17 cellular contexts compared by ENCODE assay signal in genomic region chr5:2741946-2742345, GRCh38. TPM values are rescaled to one million over a fixed set of nuclear protein-coding genes. Genes with fewer than 3 reads are reported as not detected.
"Had no signal": no experiment of that assay in that cellular context is flagged by ENCODE, and none has a peak within 500 bp of the region (broad histone marks: within the 10 kb centered on the region; RNA-seq: fewer than 3 reads in every experiment).

No MANE protein-coding gene starts in this region.

- H3K4me1 ChIP-seq: psoas muscle, testis had no signal

- H3K4me3 Mint-ChIP-seq: activated CD4-positive, alpha-beta T cell treated with anti-CD3 and anti-CD28 coated beads, Interleukin-2, amount 10 ng/mL, durations not matched to agents 7 days and 5 days; activated naive CD8-positive, alpha-beta T cell treated with anti-CD3 and anti-CD28 coated beads, Interleukin-2, amount 10 ng/mL, durations not matched to agents 7 days and 5 days; activated T-helper 1 cell treated with anti-CD3 and anti-CD28 coated beads, Interleukin-12 subunit alpha, Interleukin-12 subunit beta, Interleukin-2, Interleukin-4 antibody, amounts not matched to agents 30 ng/mL and 10 ng/mL and 1 ng/mL, durations not matched to agents 14 hours and 24 hours and 36 hours; dendritic cell treated with granulocyte-macrophage colony-stimulating factor and Interleukin-4, amounts not matched to agents 40 ng/mL and 50 ng/mL, for 4 days; stimulated activated naive CD8-positive, alpha-beta T cell treated with anti-CD3 and anti-CD28 coated beads, Interleukin-15, Interleukin-2, amounts not matched to agents 100 ng/mL and 50 ng/mL, for 24 hours had no signal

- H3K36me3 Mint-ChIP-seq: activated naive CD8-positive, alpha-beta T cell treated with anti-CD3 and anti-CD28 coated beads, Interleukin-2, amount 10 ng/mL, durations not matched to agents 7 days and 5 days had no signal

- H3K9me3 ChIP-seq: psoas muscle, testis had no signal

- FAIRE-seq: endometrium had no signal

- DNase-seq: activated CD4-positive, alpha-beta T cell treated with anti-CD3 and anti-CD28 coated beads, Interleukin-2, amount 10 ng/mL, durations not matched to agents 7 days and 5 days; activated CD4-positive, CD25-positive, alpha-beta regulatory T cell; activated CD8-positive, alpha-beta memory T cell treated with anti-CD3 and anti-CD28 coated beads for 24 hours; activated naive CD4-positive, alpha-beta T cell; activated naive CD8-positive, alpha-beta T cell treated with anti-CD3 and anti-CD28 coated beads, Interleukin-2, amount 10 ng/mL, durations not matched to agents 7 days and 5 days; anterior cingulate cortex; hypothalamus; midbrain; psoas muscle; T-helper 2 cell; testis had no signal

- H3K27me3 ChIP-seq: testis had no signal

- H3K4me3 ChIP-seq: psoas muscle, testis had no signal

- H3K4me1 Mint-ChIP-seq: activated CD4-positive, alpha-beta T cell treated with anti-CD3 and anti-CD28 coated beads, Interleukin-2, amount 10 ng/mL, durations not matched to agents 7 days and 5 days; activated naive CD8-positive, alpha-beta T cell treated with anti-CD3 and anti-CD28 coated beads, Interleukin-2, amount 10 ng/mL, durations not matched to agents 7 days and 5 days had no signal

- H3K27ac Mint-ChIP-seq: activated CD4-positive, alpha-beta T cell treated with anti-CD3 and anti-CD28 coated beads, Interleukin-2, amount 10 ng/mL, durations not matched to agents 7 days and 5 days; activated naive CD8-positive, alpha-beta T cell treated with anti-CD3 and anti-CD28 coated beads, Interleukin-2, amount 10 ng/mL, durations not matched to agents 7 days and 5 days; activated T-helper 1 cell treated with anti-CD3 and anti-CD28 coated beads, Interleukin-12 subunit alpha, Interleukin-12 subunit beta, Interleukin-2, Interleukin-4 antibody, amounts not matched to agents 30 ng/mL and 10 ng/mL and 1 ng/mL, durations not matched to agents 14 hours and 24 hours and 36 hours; dendritic cell treated with granulocyte-macrophage colony-stimulating factor and Interleukin-4, amounts not matched to agents 40 ng/mL and 50 ng/mL, for 4 days; stimulated activated naive CD8-positive, alpha-beta T cell treated with anti-CD3 and anti-CD28 coated beads, Interleukin-15, Interleukin-2, amounts not matched to agents 100 ng/mL and 50 ng/mL, for 24 hours had no signal

- ATAC-seq: esophagus mucosa, psoas muscle, sciatic nerve had no signal

- H3K27ac ChIP-seq: psoas muscle, testis had no signal

- H3K9me3 Mint-ChIP-seq: activated CD4-positive, alpha-beta T cell treated with anti-CD3 and anti-CD28 coated beads, Interleukin-2, amount 10 ng/mL, durations not matched to agents 7 days and 5 days; activated T-helper 1 cell treated with anti-CD3 and anti-CD28 coated beads, Interleukin-12 subunit alpha, Interleukin-12 subunit beta, Interleukin-2, Interleukin-4 antibody, amounts not matched to agents 30 ng/mL and 10 ng/mL and 1 ng/mL, durations not matched to agents 14 hours and 24 hours and 36 hours; dendritic cell treated with granulocyte-macrophage colony-stimulating factor and Interleukin-4, amounts not matched to agents 40 ng/mL and 50 ng/mL, for 4 days; stimulated activated naive CD8-positive, alpha-beta T cell treated with anti-CD3 and anti-CD28 coated beads, Interleukin-15, Interleukin-2, amounts not matched to agents 100 ng/mL and 50 ng/mL, for 24 hours had no signal

RNA-seq across cellular contexts. Expression of gene IRX2, which starts 9.5 kb away (rescaled TPM):
- total RNA-seq: activated CD4-positive, alpha-beta T cell treated with anti-CD3 and anti-CD28 coated beads, Interleukin-2, amount 10 ng/mL, durations not matched to agents 7 days and 5 days; activated naive CD8-positive, alpha-beta T cell treated with anti-CD3 and anti-CD28 coated beads, Interleukin-2, amount 10 ng/mL, durations not matched to agents 7 days and 5 days; activated T-helper 1 cell treated with anti-CD3 and anti-CD28 coated beads, Interleukin-12 subunit alpha, Interleukin-12 subunit beta, Interleukin-2, Interleukin-4 antibody, amounts not matched to agents 30 ng/mL and 10 ng/mL and 1 ng/mL, durations not matched to agents 14 hours and 24 hours and 36 hours had no signal
